ENCODE assay signal across 12 cellular contexts in genomic region chr16:20102021-20102420, GRCh38. TPM values are rescaled to one million over a fixed set of nuclear protein-coding genes. Genes with fewer than 3 reads are reported as not detected.
"Had no signal": no experiment of that assay in that cellular context is flagged by ENCODE, and none has a peak within 500 bp of the region (broad histone marks: within the 10 kb centered on the region; RNA-seq: fewer than 3 reads in every experiment).

No MANE protein-coding gene starts in this region.

- H3K4me3 ChIP-seq: GM23248, GM23338, HAP-1 had no signal

- H3K9ac ChIP-seq: GM23248 had no signal

- DNase-seq: GM23248, GOT3, H7, H9, HCEC 1CT, HFFc6 had no signal

- H3K4me3 Mint-ChIP-seq: GM23338, H9, HFFc6 had no signal

- H3K36me3 ChIP-seq: HAP-1 had no signal

- FAIRE-seq: H1, H54 had no signal

- H3K9me3 Mint-ChIP-seq: GM23338, H9 had no signal

- H3K4me1 ChIP-seq: HAP-1 had no signal

- H3K27ac ChIP-seq: GM23248 had no signal

- H3K27ac Mint-ChIP-seq: GM23338, H9, HFFc6 had no signal

- ATAC-seq: GM23338, HCT116 had no signal

- H2AFZ ChIP-seq: GM23248, GM23338 had no signal

- H3K9me3 ChIP-seq: HAP-1 had no signal

- H3K4me2 ChIP-seq: GM23338 had no signal

RNA-seq across cellular contexts. Expression of gene GPR139, which starts 28.3 kb away (rescaled TPM):
- total RNA-seq: GM23248, H4, H7, HFFc6 had no signal
- polyA plus RNA-seq: GM23248 had no signal
